Comparison of ENCODE assay signal across 9 cellular contexts in the genomic region with DNA sequence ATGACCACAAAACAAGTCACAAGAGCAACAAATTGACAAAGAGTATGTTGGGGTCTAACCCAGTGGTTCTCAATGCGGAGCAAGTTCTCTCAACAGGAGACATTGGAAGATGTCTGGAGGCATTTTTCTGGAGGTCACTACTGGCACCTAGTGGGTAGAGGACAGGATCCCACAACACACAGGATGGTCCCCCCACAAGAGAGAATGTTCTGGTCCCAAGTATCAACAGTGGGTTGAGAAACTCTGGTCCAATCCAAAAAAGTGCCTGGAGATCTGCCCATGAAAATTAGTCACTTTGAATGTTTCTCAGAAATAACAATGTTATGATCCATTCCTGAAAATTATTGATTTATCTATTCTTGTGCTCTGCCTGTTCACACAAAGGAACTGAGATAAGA. TPM values are rescaled to one million over a fixed set of nuclear protein-coding genes. Genes with fewer than 3 reads are reported as not detected.
A peak's percentile ranks its signal among the peaks of the same experiment; 100 is the strongest.
DNase-seq lines count a peak whose midpoint lies in the region; ATAC-seq and TF ChIP-seq lines count a peak whose summit lies in the region.
"Had no signal": no experiment of that assay in that cellular context is flagged by ENCODE, and none has a peak within 500 bp of the region (broad histone marks: within the 10 kb centered on the region; RNA-seq: fewer than 3 reads in every experiment).

No MANE protein-coding gene starts in this region.

- TF ChIP-seq CTCF in GM12875 (IDR thresholded peaks at IDR 0.05; ENCODE audit: borderline replicate concordance, insufficient read depth, low read depth, low read length) = peak; percentile 8; the same call in 1 of the 2 replicates
- TF ChIP-seq CTCF in foreskin keratinocyte (conservative IDR thresholded peaks at IDR 0.05) = peak; percentile 58
- TF ChIP-seq CTCF in spleen (IDR thresholded peaks at IDR 0.05 in 8 of 11, conservative IDR thresholded peaks at IDR 0.05 in 3 of 11) = peak in 3 of 11 experiments; percentile 17 to 41 (median 39)

- DNase-seq in foreskin keratinocyte (no peak), spleen (peak; percentile 3), GDM1 (lab: John Stamatoyannopoulos, UW) (no peak), activated gamma-delta T cell treated with Interleukin-2 at 50 U/mL for 16 hours (no peak)
- no peak for DNase-seq in activated CD4-positive, alpha-beta T cell treated with anti-CD3 and anti-CD28 coated beads, Interleukin-2, amount 50 U/mL, for 1 hour

- H3K27ac ChIP-seq in foreskin keratinocyte (peak overlapping the region; percentile 93), spleen (peak overlapping the region; percentile 58 to 95 (median 88))

- TF ChIP-seq POLR2A in spleen (IDR thresholded peaks at IDR 0.05) = no peak

- intact Hi-C loops in spleen (cut with DNase I; ENCODE audit: low total_unique reads) = no loop called here

- H3K27me3 ChIP-seq in foreskin keratinocyte (no peaks in the 10 kb centered on the region), spleen (replicated peaks in 1 of 7) (no peaks in the 10 kb centered on the region)

- ATAC-seq in SK-N-SH treated with all-trans-retinoic acid at 6 μM for 48 hours (peak; percentile 34), foreskin keratinocyte (peak; percentile 20), HG02840 (IDR thresholded peaks at IDR 0.05; ENCODE audit: low FRiP score, unreplicated experiment) (no peak)

- peaks cover 0 to 21% (median 2%) of the 10 kb centered on the region in 6 donors for H3K36me3 ChIP-seq in spleen

- H3K4me1 ChIP-seq in foreskin keratinocyte (peaks cover 10% of the 10 kb centered on the region), spleen (peaks cover 41 to 90% (median 76%) of the 10 kb centered on the region in 6 donors)

- 52 to 89% (median 74%) methylated on average over 1 of the region's 1 CpG for WGBS in spleen, 5 donors

- no peak overlapping the region for H3K4me3 ChIP-seq in GM12875 (ENCODE audit: low read depth, low read length)
- no peak overlapping the region for H3K4me3 ChIP-seq in spleen

- peaks cover 0 to 4% (median 0%) of the 10 kb centered on the region in 8 donors for H3K9me3 ChIP-seq in spleen

TF ChIP-seq in SK-N-SH treated with all-trans-retinoic acid at 6 μM for 48 hours, 23 proteins besides CTCF, POLR2A, EP300 and RAD21:
- TF ChIP-seq ZFP3 (CRISPR knock-in tag; IDR thresholded peaks at IDR 0.05) = 0 out of 2 replicates have a peak, but pooled peaks have one; percentile 7
- no peak for TF ChIP-seq PPARA (CRISPR knock-in tag; IDR thresholded peaks at IDR 0.05; ENCODE audit: borderline replicate concordance)

RNA-seq across cellular contexts. Expression of gene SSH1, which starts 3.3 kb away (rescaled TPM):
- total RNA-seq in foreskin keratinocyte (26.0 and 32.1 TPM in 2 replicates), spleen (10 to 100 TPM; 32.2 to 71.3 (median 47.8) TPM)
- polyA plus RNA-seq in foreskin keratinocyte (4.8 and 6.3 TPM in 2 replicates), spleen (1 to 10 TPM; 1.7 to 8.6 (median 2.7) TPM)

RNA-seq across cellular contexts. Expression of gene DAO, which starts 25.8 kb away (rescaled TPM):
- total RNA-seq in foreskin keratinocyte (not detected in 2 replicates), spleen (under 1 TPM in 1 of 7 donors, not detected in 6; 0.42 TPM)
- polyA plus RNA-seq in foreskin keratinocyte (not detected in 2 replicates), spleen (not detected)
- total RNA-seq: T-helper 1 cell treated with Interleukin-12 subunit alpha and Interleukin-12 subunit beta and Interleukin-4 antibody, amounts not matched to agents 30 ng/mL and 1 ng/mL, for 36 hours had no signal
